8 cellular contexts compared by ENCODE assay signal in genomic region chr18:27685807-27686412, GRCh38.
A peak's percentile ranks its signal among the peaks of the same experiment; 100 is the strongest.
DNase-seq lines count a peak whose midpoint lies in the region; ATAC-seq, FAIRE-seq and TF ChIP-seq lines count a peak whose summit lies in the region.

No MANE protein-coding gene starts in this region.

- H3K79me2 ChIP-seq in endothelial cell of umbilical vein (ENCODE audit: control insufficient read depth, insufficient read depth, low read length) (no peaks in the 10 kb centered on the region), trophoblast cell (ENCODE audit: control insufficient read depth, insufficient read depth, low read length, poor library complexity) (no peaks in the 10 kb centered on the region)

- H4K8ac ChIP-seq in trophoblast cell (ENCODE audit: low read depth, low read length) = no peak overlapping the region

- TF ChIP-seq POLR2A in endothelial cell of umbilical vein (IDR thresholded peaks at IDR 0.05; ENCODE audit: low read depth, low read length) = no peak

- H3K4me1 Mint-ChIP-seq in T-helper 17 cell = no peaks in the 10 kb centered on the region

- H2BK120ac ChIP-seq in trophoblast cell (ENCODE audit: insufficient read depth, low read length, poor library complexity) = no peak overlapping the region

- H3K9ac ChIP-seq in endothelial cell of umbilical vein (replicated peaks; ENCODE audit: extremely low read depth, insufficient read depth, low read length) (no peak overlapping the region), trophoblast cell (ENCODE audit: low read length) (no peak overlapping the region)

- peak; percentile 66 for FAIRE-seq in endothelial cell of umbilical vein (lab: Jason Lieb, UNC)

- no peaks in the 10 kb centered on the region for H4K20me1 ChIP-seq in endothelial cell of umbilical vein (replicated peaks; ENCODE audit: control insufficient read depth, extremely low read depth, insufficient read depth, low read length)

- CTCF ChIA-PET in endothelial cell of umbilical vein (lab: Charles Lee) = interaction anchor here (0.9 to 7.9 kb wide), 19 partner anchors 8 to 506 kb away, joined by 3 to 148 read pairs (median 4); partner anchors contain the start of gene CDH2

- H4K12ac ChIP-seq in trophoblast cell (ENCODE audit: low read depth, low read length) = no peak overlapping the region

- no peak overlapping the region for H3K23ac ChIP-seq in trophoblast cell (ENCODE audit: low read length)

- H3K27ac ChIP-seq in heart right ventricle (no peak overlapping the region), endothelial cell of umbilical vein (ENCODE audit: insufficient read depth, low read depth, low read length) (no peak overlapping the region), trophoblast cell (ENCODE audit: low read depth, low read length) (no peak overlapping the region)

- DNase-seq in heart right ventricle = no peak
- no peak for DNase-seq in Right ventricle myocardium inferior (ENCODE audit: missing footprints)
- peak; percentile 28 to 61 for DNase-seq in NCI-H446 (lab: John Stamatoyannopoulos, UW)
- peak; percentile 40 for DNase-seq in endothelial cell of umbilical vein (ENCODE audit: low read depth, low spot score)
- DNase-seq in trophoblast cell = peak; percentile 11 to 75
- no peak for DNase-seq in activated naive CD4-positive, alpha-beta T cell treated with anti-CD3 and anti-CD28 coated beads, Interleukin-2, amount 50 U/mL, for 16 hours
- no peak for DNase-seq in T-helper 17 cell

- POLR2A ChIA-PET in endothelial cell of umbilical vein (lab: Charles Lee) = no interaction called here

- dilution Hi-C loops in endothelial cell of umbilical vein (cut with MboI; ENCODE audit: extremely low pct_ligation_motif_present, low sequenced_read_pairs) = no loop called here

- H2BK5ac ChIP-seq in trophoblast cell (ENCODE audit: low read depth, low read length, poor library complexity) = no peak overlapping the region

- WGBS in heart right ventricle, 2 donors = 71 to 75% methylated on average over 2 of the region's 2 CpGs
- no CpG with 5 or more reads among the region's 2 CpGs for WGBS in trophoblast cell (ENCODE audit: extremely low coverage, insufficient coverage, insufficient read length)

- no peaks in the 10 kb centered on the region for H3K9me1 ChIP-seq in endothelial cell of umbilical vein (replicated peaks; ENCODE audit: control insufficient read depth, extremely low read depth, insufficient read depth, low read length)

- H3K4me2 ChIP-seq in endothelial cell of umbilical vein (ENCODE audit: insufficient read depth, low read length) (no peak overlapping the region), trophoblast cell (ENCODE audit: low read length) (no peak overlapping the region)

- no peaks in the 10 kb centered on the region for H3K79me1 ChIP-seq in trophoblast cell (ENCODE audit: low read length)

- intact Hi-C loops in heart right ventricle (cut with DNase I) = loop anchor here in 3 of 10 donors (5.0 to 10.0 kb wide), 3 partner anchors 61 to 81 kb away; no protein-coding TSS in a partner anchor
- intact Hi-C loops in Right ventricle myocardium inferior (cut with DNase I) = loop anchor here (2.0 kb wide), 1 partner anchor 63 kb away; no protein-coding TSS in a partner anchor
- intact Hi-C loops in endothelial cell of umbilical vein (cut with micrococcal nuclease) = loop anchor here (1.0 kb wide), 2 partner anchors 64 to 503 kb away; no protein-coding TSS in a partner anchor

- H3K27me3 Mint-ChIP-seq in T-helper 17 cell = no peaks in the 10 kb centered on the region

- no peak overlapping the region for H3K4me3 Mint-ChIP-seq in T-helper 17 cell

- no peak overlapping the region for H2AK5ac ChIP-seq in trophoblast cell (ENCODE audit: low read length)

- no peaks in the 10 kb centered on the region for H3K27me3 ChIP-seq in heart right ventricle
- no peaks in the 10 kb centered on the region for H3K27me3 ChIP-seq in endothelial cell of umbilical vein (ENCODE audit: control insufficient read depth in 2 of 2, insufficient read depth in 2 of 2, low read length in 2 of 2)
- no peaks in the 10 kb centered on the region for H3K27me3 ChIP-seq in trophoblast cell (ENCODE audit: insufficient read depth, low read length)

- H4K91ac ChIP-seq in trophoblast cell (ENCODE audit: low read depth, low read length) = no peak overlapping the region

- no peak overlapping the region for H3K18ac ChIP-seq in trophoblast cell (ENCODE audit: low read length)

- H3K14ac ChIP-seq in trophoblast cell (ENCODE audit: low read length) = no peak overlapping the region

- peaks cover 0 to 27% (median 9%) of the 10 kb centered on the region in 11 donors for H3K9me3 ChIP-seq in heart right ventricle
- no peaks in the 10 kb centered on the region for H3K9me3 ChIP-seq in endothelial cell of umbilical vein (replicated peaks; ENCODE audit: control insufficient read depth, insufficient read depth, low read length)
- no peaks in the 10 kb centered on the region for H3K9me3 ChIP-seq in trophoblast cell (ENCODE audit: insufficient read depth, low read depth, low read length)
- H3K9me3 ChIP-seq in T-helper 17 cell (ENCODE audit: control insufficient read depth, low read length, poor library complexity, severe bottlenecking) = no peaks in the 10 kb centered on the region

- TF ChIP-seq CTCF in heart right ventricle (IDR thresholded peaks at IDR 0.05) (peak; percentile 34 to 63 (median 53)), endothelial cell of umbilical vein (IDR thresholded peaks at IDR 0.05; ENCODE audit: extremely low read depth in 1 of 2, insufficient read depth in 1 of 2, low read depth in 1 of 2, low read length in 2 of 2) (peak; percentile 58)

- H3K4me1 ChIP-seq in heart right ventricle = peaks cover 0 to 14% (median 0%) of the 10 kb centered on the region in 9 donors
- H3K4me1 ChIP-seq in endothelial cell of umbilical vein (ENCODE audit: control insufficient read depth, extremely low read depth, insufficient read depth, low read length) = no peaks in the 10 kb centered on the region
- H3K4me1 ChIP-seq in trophoblast cell (ENCODE audit: control insufficient read depth in 1 of 2, insufficient read depth in 2 of 2, low read length in 2 of 2) = no peaks in the 10 kb centered on the region

- H3K4ac ChIP-seq in trophoblast cell (ENCODE audit: low read depth, low read length) = no peak overlapping the region

- ATAC-seq in heart right ventricle (no peak), Right ventricle myocardium inferior (no peak), GM21723 (IDR thresholded peaks at IDR 0.05; ENCODE audit: unreplicated experiment) (no peak), T-helper 17 cell (no peak)

- no TSS peak for BruUV-seq in endothelial cell of umbilical vein (replicated peaks; lab: Mats Ljungman, UMichigan)

- H2AFZ ChIP-seq in endothelial cell of umbilical vein (ENCODE audit: low read depth, low read length) (no peak overlapping the region), trophoblast cell (ENCODE audit: insufficient read depth, low read length, poor library complexity) (no peak overlapping the region)

- no peaks in the 10 kb centered on the region for H3K36me3 Mint-ChIP-seq in T-helper 17 cell (ENCODE audit: low read depth)

- H3K36me3 ChIP-seq in heart right ventricle (no peaks in the 10 kb centered on the region), endothelial cell of umbilical vein (ENCODE audit: control insufficient read depth in 2 of 2, extremely low read depth in 1 of 2, insufficient read depth in 2 of 2, low read length in 2 of 2) (no peaks in the 10 kb centered on the region), trophoblast cell (ENCODE audit: control insufficient read depth in 1 of 2, insufficient read depth in 2 of 2, low read length in 2 of 2) (no peaks in the 10 kb centered on the region)

- H3K27ac Mint-ChIP-seq in T-helper 17 cell = no peak overlapping the region

- no peak overlapping the region for H2BK12ac ChIP-seq in trophoblast cell (ENCODE audit: low read length)

- H3K4me3 ChIP-seq in heart right ventricle = no peak overlapping the region
- no peak overlapping the region for H3K4me3 ChIP-seq in endothelial cell of umbilical vein (replicated peaks in 1 of 3; ENCODE audit: insufficient read depth in 1 of 3, low read depth in 1 of 3, low read length in 3 of 3)
- H3K4me3 ChIP-seq in trophoblast cell (ENCODE audit: low read depth, low read length) = no peak overlapping the region

TF ChIP-seq in endothelial cell of umbilical vein, 7 proteins besides CTCF, POLR2A, EP300 and RAD21:
- TF ChIP-seq FOS (IDR thresholded peaks at IDR 0.05; ENCODE audit: borderline replicate concordance, insufficient read depth, low read length) (no peak), EZH2 (IDR thresholded peaks at IDR 0.05; ENCODE audit: borderline replicate concordance, low read depth, low read length, severe bottlenecking) (no peak), MAX (IDR thresholded peaks at IDR 0.05; ENCODE audit: insufficient read depth, insufficient read length) (no peak), GATA2 (IDR thresholded peaks at IDR 0.05; ENCODE audit: insufficient read depth, insufficient read length, low read depth, low read length) (no peak), MYC (IDR thresholded peaks at IDR 0.05; ENCODE audit: low read depth, low read length) (no peak), JUN (IDR thresholded peaks at IDR 0.05; ENCODE audit: borderline replicate concordance, insufficient read depth, insufficient read length, low read depth) (no peak), POLR2AphosphoS5 (IDR thresholded peaks at IDR 0.05; ENCODE audit: insufficient read depth, low read depth, low read length) (no peak)

Comparison
In these comparisons a context has a peak if more than half of its experiments do, and no peak if none do; other contexts are left out.
1. DNase-seq: peak in NCI-H446 (2 of 2), endothelial cell of umbilical vein (single experiment) and trophoblast cell (2 of 2); none in heart right ventricle (0 of 2), Right ventricle myocardium inferior (single experiment), activated naive CD4-positive, alpha-beta T cell treated with anti-CD3 and anti-CD28 coated beads, Interleukin-2, amount 50 U/mL, for 16 hours (single experiment) and T-helper 17 cell (0 of 3).